Comparison of ENCODE assay signal across 13 cellular contexts in the genomic region with DNA sequence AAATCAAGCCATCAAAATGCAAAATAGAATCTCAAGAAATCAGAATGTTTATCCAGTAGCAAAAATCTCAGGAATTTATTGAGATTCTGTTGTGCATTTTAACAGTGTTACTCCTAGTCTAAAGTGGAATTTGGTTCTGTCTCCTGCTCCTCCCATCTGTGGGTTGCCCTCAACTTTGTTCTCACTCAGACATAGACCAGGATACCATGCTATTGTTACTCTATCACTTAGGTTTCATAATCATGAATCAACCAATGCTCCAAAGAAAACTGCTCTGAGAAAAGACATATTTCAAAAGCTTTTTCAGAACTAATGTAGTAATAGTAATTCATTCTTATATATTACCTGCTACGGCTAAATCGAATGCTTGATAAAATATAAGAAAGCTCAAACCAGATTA.
"Had no signal": no experiment of that assay in that cellular context is flagged by ENCODE, and none has a peak within 500 bp of the region (broad histone marks: within the 10 kb centered on the region; RNA-seq: fewer than 3 reads in every experiment).

No MANE protein-coding gene starts in this region.

- H3K27ac ChIP-seq: ascending aorta, coronary artery, sigmoid colon, upper lobe of left lung, VCaP had no signal

- ATAC-seq: activated CD4-positive, alpha-beta T cell treated with anti-CD3 and anti-CD28 coated beads for 36 hours; activated CD8-positive, alpha-beta T cell treated with anti-CD3 and anti-CD28 coated beads for 36 hours had no signal

- H3K9me3 ChIP-seq: ascending aorta, sigmoid colon, upper lobe of left lung had no signal

- H3K36me3 ChIP-seq: ascending aorta, sigmoid colon, upper lobe of left lung had no signal

- H3K4me3 ChIP-seq: ascending aorta, coronary artery, sigmoid colon, upper lobe of left lung had no signal

- DNase-seq: activated CD4-positive, alpha-beta T cell treated with anti-CD3 and anti-CD28 coated beads for 36 hours; activated CD8-positive, alpha-beta memory T cell treated with anti-CD3 and anti-CD28 coated beads, Interleukin-2, amount 50 U/mL, for 4 hours; activated CD8-positive, alpha-beta T cell treated with anti-CD3 and anti-CD28 coated beads for 36 hours; activated naive CD8-positive, alpha-beta T cell treated with anti-CD3 and anti-CD28 coated beads, Interleukin-2, amount 10 ng/mL, durations not matched to agents 7 days and 5 days; caudate nucleus; effector CD8-positive, alpha-beta T cell; sigmoid colon; stimulated activated CD4-positive, alpha-beta T cell treated with anti-CD3 and anti-CD28 coated beads, Interleukin-4, amount 100 ng/mL, for 1 hour; stimulated activated CD8-positive, alpha-beta memory T cell treated with anti-CD3 and anti-CD28 coated beads, Interleukin-4, amount 100 ng/mL, for 48 hours had no signal

- H3K27me3 ChIP-seq: ascending aorta, sigmoid colon, upper lobe of left lung had no signal
